Comparison of ENCODE assay signal across 20 cellular contexts in the genomic region with DNA sequence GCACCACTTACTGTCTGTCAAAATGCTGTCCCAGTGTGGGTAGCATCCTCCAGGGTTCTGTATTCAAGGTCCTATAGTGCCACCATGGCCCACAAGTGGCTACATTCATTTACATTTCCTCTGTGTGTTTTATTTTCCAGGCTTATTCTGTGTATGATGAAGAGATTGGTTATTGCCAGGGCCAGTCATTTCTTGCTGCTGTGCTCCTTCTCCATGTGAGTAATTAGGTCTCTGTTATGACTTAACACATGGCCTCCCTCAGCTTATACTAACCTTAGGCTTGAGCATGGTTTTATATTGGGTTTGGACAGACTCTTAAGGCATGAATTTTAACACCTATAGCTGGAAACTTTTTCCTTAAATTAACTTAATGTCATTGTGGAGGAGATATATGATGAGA. TPM values are rescaled to one million over a fixed set of nuclear protein-coding genes. Genes with fewer than 3 reads are reported as not detected.
"Had no signal": no experiment of that assay in that cellular context is flagged by ENCODE, and none has a peak within 500 bp of the region (broad histone marks: within the 10 kb centered on the region; RNA-seq: fewer than 3 reads in every experiment).

No MANE protein-coding gene starts in this region.

- DNase-seq: activated CD4-positive, alpha-beta T cell treated with anti-CD3 and anti-CD28 coated beads, Interleukin-2, amount 50 U/mL, for 1 hour; activated effector memory CD4-positive, alpha-beta T cell treated with anti-CD3 and anti-CD28 coated beads, Interleukin-2, amount 50 U/mL, for 16 hours; activated naive CD8-positive, alpha-beta T cell treated with anti-CD3 and anti-CD28 coated beads, Interleukin-2, amount 10 ng/mL, durations not matched to agents 7 days and 5 days; caudate nucleus; erythroblast; gastrocnemius medialis; heart left ventricle; left ventricle myocardium inferior; mammary epithelial cell; nephron progenitor cell; nucleus accumbens; posterior cingulate gyrus; retina; SK-N-SH; stomach; T-cell; upper lobe of right lung had no signal

- H3K9me3 Mint-ChIP-seq: activated naive CD8-positive, alpha-beta T cell treated with anti-CD3 and anti-CD28 coated beads, Interleukin-2, amount 10 ng/mL, durations not matched to agents 7 days and 5 days; brain; nephron progenitor cell; T-cell; WTC11 had no signal

- H3K4me3 ChIP-seq: gastrocnemius medialis, heart left ventricle, left ventricle myocardium inferior, stomach, upper lobe of right lung had no signal

- H3K9me3 ChIP-seq: gastrocnemius medialis, heart left ventricle, left ventricle myocardium inferior, SK-N-SH, stomach, upper lobe of right lung had no signal

- H3K27me3 Mint-ChIP-seq: activated naive CD8-positive, alpha-beta T cell treated with anti-CD3 and anti-CD28 coated beads, Interleukin-2, amount 10 ng/mL, durations not matched to agents 7 days and 5 days; brain; T-cell had no signal

- H3K4me1 ChIP-seq: gastrocnemius medialis had no signal

- H3K4me1 Mint-ChIP-seq: activated naive CD8-positive, alpha-beta T cell treated with anti-CD3 and anti-CD28 coated beads, Interleukin-2, amount 10 ng/mL, durations not matched to agents 7 days and 5 days; nephron progenitor cell had no signal

- H3K27ac ChIP-seq: gastrocnemius medialis, upper lobe of right lung had no signal

- ATAC-seq: gastrocnemius medialis, T-cell, upper lobe of right lung, WTC11 had no signal

- H3K27me3 ChIP-seq: gastrocnemius medialis, heart left ventricle, stomach, upper lobe of right lung had no signal

- H3K4me3 Mint-ChIP-seq: activated naive CD8-positive, alpha-beta T cell treated with anti-CD3 and anti-CD28 coated beads, Interleukin-2, amount 10 ng/mL, durations not matched to agents 7 days and 5 days; brain; nephron progenitor cell; T-cell; WTC11 had no signal

- H3K27ac Mint-ChIP-seq: activated naive CD8-positive, alpha-beta T cell treated with anti-CD3 and anti-CD28 coated beads, Interleukin-2, amount 10 ng/mL, durations not matched to agents 7 days and 5 days; brain; nephron progenitor cell; T-cell; WTC11 had no signal

RNA-seq across cellular contexts. Expression of a gene that starts 36.7 kb away (rescaled TPM):
- total RNA-seq: myocyte had no signal
- polyA plus RNA-seq: mammary epithelial cell, SK-N-SH, stomach had no signal
